In the genomic region with DNA sequence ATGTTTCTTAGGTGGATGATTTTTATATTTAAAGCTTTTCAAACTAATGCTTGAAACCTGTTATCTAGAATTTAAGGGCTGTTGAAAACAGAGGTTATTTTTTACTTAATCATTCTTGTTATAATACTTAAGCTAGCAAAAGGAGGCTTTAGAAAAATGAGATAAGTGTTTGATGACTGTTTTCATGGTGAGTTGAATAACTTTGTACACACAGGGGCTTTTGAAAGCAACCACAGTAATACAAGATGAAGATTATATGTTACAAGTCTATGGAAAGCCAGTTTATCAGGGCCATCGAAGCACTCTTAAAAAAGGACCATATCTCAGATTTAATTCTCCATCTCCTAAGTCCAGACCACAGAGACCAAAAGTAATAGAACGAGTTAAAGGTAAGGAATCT, we compare ENCODE assay signal across 25 cellular contexts.
"Had no signal": no experiment of that assay in that cellular context is flagged by ENCODE, and none has a peak within 500 bp of the region (broad histone marks: within the 10 kb centered on the region; RNA-seq: fewer than 3 reads in every experiment).

No MANE protein-coding gene starts in this region.

- ATAC-seq: left colon; naive thymus-derived CD4-positive, alpha-beta T cell; natural killer cell treated with Interleukin-12 subunit alpha and Interleukin-12 subunit beta and Interleukin-15 and Interleukin-18, amount 100 ng/mL, for 72 hours; pancreas; right cardiac atrium; sciatic nerve; stimulated activated memory B cell treated with anti-CD40 and anti-IgM and Interleukin-4, amounts not matched to agents 10 μg/mL and 1 μg/mL and 100 μg/mL, for 72 hours; stimulated activated naive CD8-positive, alpha-beta T cell treated with anti-CD3 and anti-CD28 coated beads, Interleukin-15, amount 100 ng/mL, for 72 hours had no signal

- H3K9me3 ChIP-seq: left ventricle myocardium inferior, pancreas, prostate gland, spleen, testis, thyroid gland, transverse colon, upper lobe of left lung, vagina had no signal

- H3K4me1 ChIP-seq: left ventricle myocardium inferior, pancreas, prostate gland, spleen, testis, thyroid gland, transverse colon, upper lobe of left lung, vagina had no signal

- H3K4me3 ChIP-seq: left ventricle myocardium inferior, lung, pancreas, prostate gland, skin epidermis, spleen, testis, thyroid gland, transverse colon, upper lobe of left lung, vagina had no signal

- H3K27ac ChIP-seq: left ventricle myocardium inferior, pancreas, prostate gland, skin epidermis, spleen, testis, thyroid gland, transverse colon, upper lobe of left lung, vagina had no signal

- H3K36me3 ChIP-seq: thyroid gland had no signal

- H3K27me3 ChIP-seq: pancreas, spleen, testis, thyroid gland, transverse colon, upper lobe of left lung, vagina had no signal

- DNase-seq: hippocampal formation; kidney; left colon; left ventricle myocardium inferior; mesendoderm; naive thymus-derived CD4-positive, alpha-beta T cell; pancreas; posterior cingulate gyrus; retina; right cardiac atrium; spleen; stimulated activated CD4-positive, alpha-beta T cell treated with anti-CD3 and anti-CD28 coated beads, Interleukin-4, amount 100 ng/mL, for 24 hours; stimulated activated naive CD4-positive, alpha-beta T cell treated with Interleukin-2 at 50 U/mL for 16 hours; stimulated activated naive CD8-positive, alpha-beta T cell treated with anti-CD3 and anti-CD28 coated beads, Interleukin-15, amount 100 ng/mL, for 72 hours; testis; thyroid gland; transverse colon; upper lobe of left lung had no signal
